ENCODE assay signal across 8 cellular contexts in genomic region chr4:119212251-119212963, GRCh38. TPM values are rescaled to one million over a fixed set of nuclear protein-coding genes. Genes with fewer than 3 reads are reported as not detected.
A peak's percentile ranks its signal among the peaks of the same experiment; 100 is the strongest.
DNase-seq lines count a peak whose midpoint lies in the region; ATAC-seq and TF ChIP-seq lines count a peak whose summit lies in the region.

USP53 (plus strand) TSS chr4:119212713; CDS start chr4:119239760, 27,047 bp downstream.

- DNase-seq in NCI-H226 (peak; percentile 90), activated B cell treated with CpG ODN at 0.5 μM for 24 hours (peak; percentile 95), cardiac fibroblast (ENCODE audit: low read depth in 2 of 2) (peak; percentile 98 to 99)

- H3K27me3 ChIP-seq in ACC112 (ENCODE audit: insufficient read depth, low read length), result no peaks in the 10 kb centered on the region
- H3K27me3 ChIP-seq in iPS-20b (ENCODE audit: insufficient read depth, low read length), result peaks cover 15% of the 10 kb centered on the region
- no peaks in the 10 kb centered on the region for H3K27me3 ChIP-seq in skeletal muscle tissue (ENCODE audit: control insufficient read depth in 3 of 3, insufficient read depth in 3 of 3, low read length in 3 of 3)

- ATAC-seq in GM18907 (IDR thresholded peaks at IDR 0.05; ENCODE audit: unreplicated experiment) (peak; percentile 88), HG03159 (IDR thresholded peaks at IDR 0.05; ENCODE audit: unreplicated experiment) (peak; percentile 90), activated B cell treated with CpG ODN at 0.5 μM for 24 hours (ENCODE audit: low read depth) (peak; percentile 92)

- peaks cover 3% of the 10 kb centered on the region for H3K36me3 ChIP-seq in ACC112 (ENCODE audit: insufficient read depth, low read length)
- H3K36me3 ChIP-seq in iPS-20b (ENCODE audit: insufficient read depth, low read depth, low read length), result peaks cover 4% of the 10 kb centered on the region; the same call in 1 of the 2 replicates
- peaks cover 0 to 2% (median 0%) of the 10 kb centered on the region in 3 donors for H3K36me3 ChIP-seq in skeletal muscle tissue (ENCODE audit: control insufficient read depth in 3 of 3, insufficient read depth in 3 of 3, low read length in 3 of 3)

- TF ChIP-seq CTCF in activated B cell treated with CpG ODN at 0.5 μM for 24 hours (IDR thresholded peaks at IDR 0.05) (no peak), cardiac fibroblast (IDR thresholded peaks at IDR 0.05; ENCODE audit: low read depth, low read length) (no peak)

- H3K9ac ChIP-seq in iPS-20b (ENCODE audit: low read depth, low read length), result peak within 1 kb of the TSS; percentile 92
- H3K9ac ChIP-seq in skeletal muscle tissue (ENCODE audit: low read depth in 1 of 3, low read length in 3 of 3), result peak within 1 kb of the TSS; percentile 98 to 99 (median 98)

- intact Hi-C loops in activated B cell treated with CpG ODN at 0.5 μM for 24 hours (cut with micrococcal nuclease), result loop anchor here (1.0 to 5.0 kb wide), 12 partner anchors 26 to 934 kb away; partner anchors contain the start of genes MAD2L1, METTL14, PDE5A and SEC24D

- H3K36me3 Mint-ChIP-seq in activated B cell treated with CpG ODN at 0.5 μM for 24 hours (ENCODE audit: low read depth), result peaks cover 18% of the 10 kb centered on the region

- POLR2A ChIA-PET in activated B cell treated with CpG ODN at 0.5 μM for 24 hours (lab: Charles Lee), result interaction anchor here (0.6 to 3.1 kb wide), 17 partner anchors 8 to 527 kb away, joined by 3 to 44 read pairs (median 4); partner anchors contain the start of genes METTL14 and SEC24D

- peak within 1 kb of the TSS; percentile 94 for H3K27ac Mint-ChIP-seq in activated B cell treated with CpG ODN at 0.5 μM for 24 hours

- CTCF ChIA-PET in activated B cell treated with CpG ODN at 0.5 μM for 24 hours (lab: Charles Lee), result interaction anchor here (0.8 to 1.1 kb wide), 3 partner anchors 88 to 231 kb away, joined by 3 to 4 read pairs (median 3); a partner anchor contains a TSS

- H3K79me2 ChIP-seq in ACC112 (ENCODE audit: control insufficient read depth, insufficient read depth, low read length, unreplicated experiment), result peaks cover 48% of the 10 kb centered on the region

- H3K27ac ChIP-seq in ACC112 (ENCODE audit: low read depth, low read length) (peak within 1 kb of the TSS; percentile 91), iPS-20b (ENCODE audit: low read length) (peak within 1 kb of the TSS; percentile 76), skeletal muscle tissue (ENCODE audit: low read depth, low read length) (peak within 1 kb of the TSS; percentile 97)

- H3K4me3 Mint-ChIP-seq in activated B cell treated with CpG ODN at 0.5 μM for 24 hours, result peak within 1 kb of the TSS; percentile 90

- peaks cover 50% of the 10 kb centered on the region for H3K4me1 ChIP-seq in ACC112 (ENCODE audit: control insufficient read depth, insufficient read depth, low read length, unreplicated experiment)
- peaks cover 14% of the 10 kb centered on the region for H3K4me1 ChIP-seq in iPS-20b (ENCODE audit: insufficient read depth, low read length)
- H3K4me1 ChIP-seq in skeletal muscle tissue (ENCODE audit: control insufficient read depth in 3 of 3, insufficient read depth in 3 of 3, low read length in 3 of 3), result peaks cover 3 to 15% (median 4%) of the 10 kb centered on the region in 3 donors

- H3K9me3 ChIP-seq in iPS-20b (ENCODE audit: insufficient read depth, low read depth, low read length), result no peaks in the 10 kb centered on the region
- H3K9me3 ChIP-seq in skeletal muscle tissue (ENCODE audit: control insufficient read depth in 3 of 3, low read length in 3 of 3), result no peaks in the 10 kb centered on the region

- H3K4me3 ChIP-seq in ACC112 (ENCODE audit: low read depth, low read length) (peak within 1 kb of the TSS; percentile 96), cardiac fibroblast (replicated peaks in 1 of 2; ENCODE audit: low read depth in 2 of 2, low read length in 2 of 2) (peak within 1 kb of the TSS; percentile 88 to 93), iPS-20b (ENCODE audit: low read length) (peak within 1 kb of the TSS; percentile 84), skeletal muscle tissue (ENCODE audit: low read length in 3 of 3) (peak within 1 kb of the TSS; percentile 87 to 94 (median 92))

- H2AFZ ChIP-seq in ACC112 (ENCODE audit: low read length, unreplicated experiment), result peak within 1 kb of the TSS; percentile 91

- H3K27me3 Mint-ChIP-seq in activated B cell treated with CpG ODN at 0.5 μM for 24 hours, result no peaks in the 10 kb centered on the region

- H3K4me1 Mint-ChIP-seq in activated B cell treated with CpG ODN at 0.5 μM for 24 hours, result peaks cover 56% of the 10 kb centered on the region

- H3K9me3 Mint-ChIP-seq in activated B cell treated with CpG ODN at 0.5 μM for 24 hours, result no peaks in the 10 kb centered on the region

RNA-seq across cellular contexts. Expression of gene USP53, which starts in this region (rescaled TPM):
- total RNA-seq in activated B cell treated with CpG ODN at 0.5 μM for 24 hours (20.4 TPM in 2 replicates), skeletal muscle tissue (13.0 TPM)

Comparison
In these comparisons a context has a peak if more than half of its experiments do, and no peak if none do; other contexts are left out.
1. Peak in every context shown above with its lines: DNase-seq, ATAC-seq, H3K4me3 ChIP-seq and H3K27ac ChIP-seq.